In the genomic region with DNA sequence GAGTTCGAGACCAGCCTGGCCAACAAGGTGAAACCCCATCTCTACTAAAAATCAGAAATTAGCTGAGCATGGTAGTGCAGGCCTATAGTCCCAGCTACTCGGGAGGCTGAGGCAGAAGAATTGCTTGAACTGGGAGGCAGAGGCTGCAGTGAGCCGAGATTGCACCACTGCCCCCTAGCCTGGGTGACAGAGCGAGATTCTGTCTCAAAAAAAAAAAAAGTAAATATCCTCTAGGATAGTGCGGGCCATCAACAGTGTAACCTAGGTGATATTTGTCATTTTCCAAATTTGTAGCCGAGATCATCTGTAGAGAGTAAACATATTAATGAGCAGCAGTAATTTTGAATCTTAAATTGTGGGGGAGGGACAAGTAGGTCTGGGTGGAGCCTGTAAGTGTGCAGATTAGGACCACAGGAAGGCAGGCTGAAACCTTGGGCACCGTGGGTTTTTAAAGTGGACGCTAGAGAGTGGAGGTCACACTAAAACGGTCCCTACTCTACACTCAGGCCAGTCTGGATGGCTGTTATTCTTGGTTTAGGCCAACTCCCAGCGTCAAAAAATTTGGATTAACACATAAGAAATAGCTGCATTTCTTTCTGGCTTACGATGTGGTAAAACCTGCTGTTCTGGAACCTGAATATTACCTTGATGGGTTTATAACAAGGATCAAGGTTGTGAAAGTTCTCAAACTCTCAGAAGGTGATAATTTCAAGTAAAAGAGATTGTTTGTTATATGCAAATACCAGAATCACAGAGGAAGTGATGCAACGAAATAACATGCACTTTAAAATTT, we compare ENCODE assay signal across 18 cellular contexts.
"Had no signal": no experiment of that assay in that cellular context is flagged by ENCODE, and none has a peak within 500 bp of the region (broad histone marks: within the 10 kb centered on the region; RNA-seq: fewer than 3 reads in every experiment).

No MANE protein-coding gene starts in this region.

- H3K4me1 ChIP-seq: esophagus muscularis mucosa, left lung, upper lobe of left lung had no signal

- H3K9me3 Mint-ChIP-seq: natural killer cell had no signal

- H3K27ac Mint-ChIP-seq: memory B cell, natural killer cell had no signal

- ATAC-seq: left lung, natural killer cell had no signal

- DNase-seq: activated CD4-positive, alpha-beta T cell treated with anti-CD3 and anti-CD28 coated beads for 1 hour; activated CD4-positive, alpha-beta T cell treated with anti-CD3 and anti-CD28 coated beads, Interleukin-2, amount 50 U/mL, for 48 hours; activated effector memory CD4-positive, alpha-beta T cell treated with Interleukin-2 at 50 U/mL for 16 hours; activated naive CD4-positive, alpha-beta T cell treated with anti-CD3 and anti-CD28 coated beads, Interleukin-2, amount 50 U/mL, for 16 hours; activated T-cell treated with anti-CD3 and anti-CD28 coated beads, Interleukin-2, amount 50 U/mL, for 1 hour; hippocampal formation; kidney; left lung; natural killer cell; posterior cingulate gyrus; retina; stimulated activated CD4-positive, alpha-beta T cell treated with anti-CD3 and anti-CD28 coated beads, Interleukin-15, amount 100 ng/mL, for 24 hours; stimulated activated CD4-positive, alpha-beta T cell treated with anti-CD3 and anti-CD28 coated beads, Interleukin-4, amount 100 ng/mL, for 1 hour; stimulated activated naive CD4-positive, alpha-beta T cell treated with Interleukin-2 at 50 U/mL for 16 hours; upper lobe of left lung had no signal

- H3K9me3 ChIP-seq: esophagus muscularis mucosa, suprapubic skin had no signal

- H3K27me3 ChIP-seq: esophagus muscularis mucosa, left lung, suprapubic skin, upper lobe of left lung had no signal

- H3K27me3 Mint-ChIP-seq: memory B cell had no signal

- H3K4me3 ChIP-seq: esophagus muscularis mucosa, left lung, suprapubic skin, upper lobe of left lung had no signal

- H3K27ac ChIP-seq: esophagus muscularis mucosa, left lung, suprapubic skin, upper lobe of left lung had no signal

- H3K4me3 Mint-ChIP-seq: memory B cell, natural killer cell had no signal
